Comparison of ENCODE assay signal across 8 cellular contexts in genomic region chr5:128813317-128813716, GRCh38.
"Had no signal": no experiment of that assay in that cellular context is flagged by ENCODE, and none has a peak within 500 bp of the region (broad histone marks: within the 10 kb centered on the region; RNA-seq: fewer than 3 reads in every experiment).

No MANE protein-coding gene starts in this region.

- H3K27ac ChIP-seq: GM23248, HL-60 had no signal

- H3K36me3 ChIP-seq: HAP-1 had no signal

- ATAC-seq: HCT116, HepG2 had no signal

- H3K4me1 ChIP-seq: HAP-1 had no signal

- H3K4me3 ChIP-seq: GM23248, HAP-1 had no signal

- DNase-seq: GM23248, GOT3, H7, KBM-7 had no signal
